In genomic region chr9:126986506-126986951, GRCh38 we compare ENCODE assay signal across 8 cellular contexts.
A peak's percentile ranks its signal among the peaks of the same experiment; 100 is the strongest.
DNase-seq lines count a peak whose midpoint lies in the region; ATAC-seq, FAIRE-seq and TF ChIP-seq lines count a peak whose summit lies in the region.

No MANE protein-coding gene starts in this region.

- peak; percentile 43 for FAIRE-seq in H54 (lab: Jason Lieb, UNC)

- DNase-seq in A172 (ENCODE audit: low spot score) (peak; percentile 42), H54 (ENCODE audit: insufficient read length, low spot score) (peak; percentile 56), fibroblast of peridontal ligament (ENCODE audit: extremely low read depth) (peak; percentile 6), NCI-H748 treated with DMSO at 0.1 percent for 48 hours (lab: John Stamatoyannopoulos, UW) (no peak), SHP77 treated with DMSO at 0.1 percent for 48 hours (lab: John Stamatoyannopoulos, UW) (no peak), NCI-H1092 (lab: John Stamatoyannopoulos, UW) (no peak)
- peak; percentile 15 to 19 for DNase-seq in activated CD4-positive, alpha-beta T cell treated with anti-CD3 and anti-CD28 coated beads, Interleukin-2, amount 50 U/mL, for 4 hours

- no peak for ATAC-seq in GM18873 (IDR thresholded peaks at IDR 0.05; ENCODE audit: low FRiP score, unreplicated experiment)

- TF ChIP-seq POLR2A in H54 (IDR thresholded peaks at IDR 0.05; ENCODE audit: low read depth, low read length), result no peak

Comparison
In these comparisons a context has a peak if more than half of its experiments do, and no peak if none do; other contexts are left out.
1. DNase-seq: peak in A172 (single experiment), H54 (single experiment), activated CD4-positive, alpha-beta T cell treated with anti-CD3 and anti-CD28 coated beads, Interleukin-2, amount 50 U/mL, for 4 hours (2 of 2) and fibroblast of peridontal ligament (single experiment); none in NCI-H748 treated with DMSO at 0.1 percent for 48 hours (single experiment), SHP77 treated with DMSO at 0.1 percent for 48 hours (single experiment) and NCI-H1092 (single experiment).